ENCODE assay signal across 8 cellular contexts in the genomic region with DNA sequence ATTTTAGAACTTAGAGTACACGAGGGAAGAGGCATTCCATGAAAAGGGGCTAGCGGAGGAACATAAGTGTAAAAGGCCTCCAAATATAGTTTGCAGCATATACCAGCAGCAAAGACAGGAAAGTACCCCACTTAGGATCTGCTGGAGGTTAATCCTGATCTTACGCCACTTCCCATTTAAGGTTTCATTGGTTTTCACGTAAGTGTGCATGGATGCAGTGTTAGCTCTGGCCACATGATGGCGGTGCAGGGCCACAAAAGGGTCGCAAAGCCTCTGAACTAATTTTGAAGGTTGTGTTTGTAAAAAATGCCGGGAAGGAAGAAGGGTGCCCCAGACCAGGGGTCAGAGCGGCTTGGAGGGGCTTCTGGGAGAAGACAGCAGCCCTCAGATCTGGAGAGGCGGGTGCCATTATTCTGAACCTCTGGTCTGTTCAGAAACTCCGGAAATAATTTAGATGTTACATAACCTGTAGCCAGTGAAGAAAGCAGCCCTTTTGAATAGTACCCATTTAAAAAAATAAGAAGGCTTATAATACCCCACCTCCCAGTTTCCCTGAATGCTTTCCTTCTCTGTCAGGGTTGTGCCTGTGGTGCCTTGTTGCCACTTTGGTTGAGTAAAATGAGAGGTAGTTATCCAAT. TPM values are rescaled to one million over a fixed set of nuclear protein-coding genes. Genes with fewer than 3 reads are reported as not detected.
A peak's percentile ranks its signal among the peaks of the same experiment; 100 is the strongest.
DNase-seq lines count a peak whose midpoint lies in the region; TF ChIP-seq lines count a peak whose summit lies in the region.

No MANE protein-coding gene starts in this region.

- intact Hi-C loops in activated naive CD4-positive, alpha-beta T cell treated with anti-CD3 and anti-CD28 coated beads for 36 hours (cut with micrococcal nuclease) = loop anchor here (2.0 kb wide), 1 partner anchor 138 kb away; no protein-coding TSS in a partner anchor

- no peak overlapping the region for H3K27ac ChIP-seq in RWPE1
- H3K27ac ChIP-seq in osteoblast (ENCODE audit: low read depth, low read length) = no peak overlapping the region

- DNase-seq in GM03348 (ENCODE audit: low spot score) (peak; percentile 73), HAP-1 (ENCODE audit: low spot score in 2 of 2) (peak; percentile 52 to 73), RWPE1 (ENCODE audit: low spot score) (peak; percentile 60), globus pallidus (ENCODE audit: low spot score) (peak; percentile 82), osteoblast (ENCODE audit: insufficient read length, low spot score, missing footprints) (peak; percentile 67), type B pancreatic cell (ENCODE audit: extremely low spot score, unreplicated experiment) (peak; percentile 74)
- DNase-seq in activated naive CD4-positive, alpha-beta T cell treated with anti-CD3 and anti-CD28 coated beads for 36 hours = peak; percentile 72

- in situ Hi-C loops in HAP-1 (cut with MboI; ENCODE audit: low sequenced_read_pairs) = no loop called here

- no peak overlapping the region for H3K9ac ChIP-seq in Loucy (ENCODE audit: low read depth, low read length, poor library complexity, severe bottlenecking)

- H3K36me3 ChIP-seq in HAP-1 (replicated peaks) (no peaks in the 10 kb centered on the region), Loucy (ENCODE audit: insufficient read depth, low read length) (no peaks in the 10 kb centered on the region), osteoblast (ENCODE audit: insufficient read depth, low read length) (no peaks in the 10 kb centered on the region)

- no peaks in the 10 kb centered on the region for H3K79me2 ChIP-seq in Loucy (ENCODE audit: insufficient read depth, low read length)
- no peaks in the 10 kb centered on the region for H3K79me2 ChIP-seq in osteoblast (ENCODE audit: insufficient read depth, low read length)

- H3K4me3 ChIP-seq in HAP-1 = no peak overlapping the region
- H3K4me3 ChIP-seq in Loucy (ENCODE audit: low read length, poor library complexity, severe bottlenecking) = no peak overlapping the region
- peak overlapping the region; percentile 38 for H3K4me3 ChIP-seq in osteoblast (ENCODE audit: insufficient read depth, low read length)

- no peak overlapping the region for H3K27ac Mint-ChIP-seq in activated naive CD4-positive, alpha-beta T cell treated with anti-CD3 and anti-CD28 coated beads for 36 hours
- peak overlapping the region; percentile 6 for H3K27ac Mint-ChIP-seq in type B pancreatic cell

- no peaks in the 10 kb centered on the region for H3K9me3 Mint-ChIP-seq in activated naive CD4-positive, alpha-beta T cell treated with anti-CD3 and anti-CD28 coated beads for 36 hours
- no peaks in the 10 kb centered on the region for H3K9me3 Mint-ChIP-seq in type B pancreatic cell

- H2AFZ ChIP-seq in Loucy (ENCODE audit: low read length) (peak overlapping the region; percentile 53), osteoblast (ENCODE audit: low read length) (peak overlapping the region; percentile 67)

- H3K9me2 ChIP-seq in Loucy (replicated peaks; ENCODE audit: low read depth, low read length) = no peaks in the 10 kb centered on the region

- POLR2A ChIA-PET in RWPE1 (lab: Yijun Ruan, JAX; ENCODE audit: low non-redundant PET) = no interaction called here

- H3K4me2 ChIP-seq in Loucy (ENCODE audit: low read depth, low read length, poor library complexity, severe bottlenecking) (peak overlapping the region; percentile 17), osteoblast (ENCODE audit: insufficient read depth, low read length) (peak overlapping the region; percentile 75)

- TF ChIP-seq CTCF in Loucy (conservative IDR thresholded peaks at IDR 0.05; ENCODE audit: low read length) (peak; percentile 96), RWPE1 (conservative IDR thresholded peaks at IDR 0.05; ENCODE audit: low read depth) (peak; percentile 99), osteoblast (IDR thresholded peaks at IDR 0.05; ENCODE audit: extremely low read depth, low read depth, low read length) (peak; percentile 99), type B pancreatic cell (conservative IDR thresholded peaks at IDR 0.05) (peak; percentile 98)

- H3K4me1 Mint-ChIP-seq in activated naive CD4-positive, alpha-beta T cell treated with anti-CD3 and anti-CD28 coated beads for 36 hours (ENCODE audit: low read depth) = peaks cover 4% of the 10 kb centered on the region
- peaks cover 21% of the 10 kb centered on the region for H3K4me1 Mint-ChIP-seq in type B pancreatic cell (ENCODE audit: unreplicated experiment)

- H3K27me3 ChIP-seq in HAP-1 (ENCODE audit: low read depth) = peaks cover 19% of the 10 kb centered on the region
- no peaks in the 10 kb centered on the region for H3K27me3 ChIP-seq in Loucy (ENCODE audit: insufficient read depth, low read length, poor library complexity, severe bottlenecking)
- peaks cover 20% of the 10 kb centered on the region for H3K27me3 ChIP-seq in osteoblast (ENCODE audit: insufficient read depth, low read length)

- no peaks in the 10 kb centered on the region for H4K20me1 ChIP-seq in Loucy (ENCODE audit: insufficient read depth, low read length, poor library complexity, severe bottlenecking)
- H4K20me1 ChIP-seq in osteoblast (ENCODE audit: insufficient read depth, low read length) = no peaks in the 10 kb centered on the region

- no peak overlapping the region for H3K4me3 Mint-ChIP-seq in activated naive CD4-positive, alpha-beta T cell treated with anti-CD3 and anti-CD28 coated beads for 36 hours
- peak overlapping the region; percentile 60 for H3K4me3 Mint-ChIP-seq in type B pancreatic cell

- CTCF ChIA-PET in RWPE1 (lab: Yijun Ruan, JAX) = interaction anchor here (0.6 to 1.0 kb wide), 6 partner anchors 11 to 1678 kb away, joined by 3 to 4 read pairs (median 3); no protein-coding TSS in a partner anchor
- CTCF ChIA-PET in activated naive CD4-positive, alpha-beta T cell treated with anti-CD3 and anti-CD28 coated beads for 36 hours (lab: Charles Lee) = interaction anchor here (0.6 kb wide), 1 partner anchor 421 kb away, joined by 3 read pairs; no protein-coding TSS in a partner anchor

- peaks cover 34% of the 10 kb centered on the region for H3K27me3 Mint-ChIP-seq in activated naive CD4-positive, alpha-beta T cell treated with anti-CD3 and anti-CD28 coated beads for 36 hours (ENCODE audit: low read depth)
- peaks cover 19% of the 10 kb centered on the region for H3K27me3 Mint-ChIP-seq in type B pancreatic cell

- no peaks in the 10 kb centered on the region for H3F3A ChIP-seq in Loucy (ENCODE audit: low read depth)

- H3K9me3 ChIP-seq in HAP-1 (no peaks in the 10 kb centered on the region), Loucy (ENCODE audit: insufficient read depth, low read depth, low read length) (no peaks in the 10 kb centered on the region), osteoblast (ENCODE audit: low read depth, low read length) (no peaks in the 10 kb centered on the region)

- H3K4me1 ChIP-seq in HAP-1 (no peaks in the 10 kb centered on the region), Loucy (ENCODE audit: insufficient read depth, low read length, poor library complexity, severe bottlenecking) (no peaks in the 10 kb centered on the region), osteoblast (ENCODE audit: insufficient read depth, low read length) (peaks cover 7% of the 10 kb centered on the region)

- no peaks in the 10 kb centered on the region for H3K36me3 Mint-ChIP-seq in activated naive CD4-positive, alpha-beta T cell treated with anti-CD3 and anti-CD28 coated beads for 36 hours (ENCODE audit: low read depth)
- H3K36me3 Mint-ChIP-seq in type B pancreatic cell = no peaks in the 10 kb centered on the region

RNA-seq across cellular contexts. Expression of a gene that starts 59.5 kb away (rescaled TPM):
- not detected for total RNA-seq in activated naive CD4-positive, alpha-beta T cell treated with anti-CD3 and anti-CD28 coated beads for 36 hours
- total RNA-seq in osteoblast (44.2 and 46.7 TPM in 2 replicates), type B pancreatic cell (ENCODE audit: low replicate concordance) (2.7 and 2.9 TPM in 2 replicates)

Comparison
In these comparisons a context has a peak if more than half of its experiments do, and no peak if none do; other contexts are left out.
1. RNA of a gene that starts 59.5 kb away (total RNA-seq): 44.2 to 46.7 TPM in osteoblast; 2.7 to 2.9 TPM in type B pancreatic cell and not detected in activated naive CD4-positive, alpha-beta T cell treated with anti-CD3 and anti-CD28 coated beads for 36 hours; every median in the first group is over 10 times any median in the second.
2. Peak in every context shown above with its lines, with median percentiles within 50 percentile points of each other: DNase-seq and CTCF ChIP-seq.